In genomic region chr19:49663224-49663623, GRCh38 we compare ENCODE assay signal across 14 cellular contexts. TPM values are rescaled to one million over a fixed set of nuclear protein-coding genes. Genes with fewer than 3 reads are reported as not detected.
A peak's percentile ranks its signal among the peaks of the same experiment; 100 is the strongest.
DNase-seq lines count a peak whose midpoint lies in the region; ATAC-seq, FAIRE-seq and TF ChIP-seq lines count a peak whose summit lies in the region.
"Had no signal": no experiment of that assay in that cellular context is flagged by ENCODE, and none has a peak within 500 bp of the region (broad histone marks: within the 10 kb centered on the region; RNA-seq: fewer than 3 reads in every experiment).

No MANE protein-coding gene starts in this region.

- no peak for TF ChIP-seq EP300 in GM12878 (IDR thresholded peaks at IDR 0.05; ENCODE audit: borderline replicate concordance in 1 of 2, control insufficient read depth in 1 of 2, low read depth in 2 of 2, low read length in 2 of 2)

- H3K4me3 Mint-ChIP-seq in Caco-2 (ENCODE audit: unreplicated experiment) (no peak overlapping the region), nephron progenitor cell (no peak overlapping the region)

- TF ChIP-seq RAD21 in GM12878 (IDR thresholded peaks at IDR 0.05; ENCODE audit: insufficient read depth, low read depth, low read length) = no peak

- H3K4me1 ChIP-seq in Caco-2 (peaks cover 13% of the 10 kb centered on the region; the same call in 1 of the 2 replicates), KMS-11 (ENCODE audit: low read depth, poor library complexity, severe bottlenecking) (peaks cover 24% of the 10 kb centered on the region), GM12878 (ENCODE audit: control insufficient read depth, insufficient read depth, low read length) (peaks cover 14% of the 10 kb centered on the region), neutrophil (ENCODE audit: control insufficient read depth in 1 of 2, insufficient read depth in 1 of 2, low read depth in 1 of 2, low read length in 1 of 2) (peaks cover 31 to 33% of the 10 kb centered on the region in 2 experiments)

- no TSS peak for BruUV-seq in Caco-2 (replicated peaks; lab: Mats Ljungman, UMichigan)
- BruUV-seq in GM12878 (replicated peaks; lab: Mats Ljungman, UMichigan) = no TSS peak

- FAIRE-seq in GM12878 (lab: Jason Lieb, UNC) = no peak
- FAIRE-seq: TTC549 had no signal

- CTCF ChIA-PET in Caco-2 (lab: Charles Lee) = interaction anchor here (0.6 to 1.5 kb wide), 2 partner anchors 18 to 59 kb away, joined by 4 to 7 read pairs; no protein-coding TSS in a partner anchor
- CTCF ChIA-PET in GM12878 (lab: Yijun Ruan, JAX) = interaction anchor here (0.9 to 5.5 kb wide), 4 partner anchors 13 to 23 kb away, joined by 3 to 80 read pairs (median 8); partner anchors contain the start of genes PRMT1 and RRAS

- SMC1A ChIA-PET in GM12878 (lab: Charles Lee; ENCODE audit: uncharacterized antibody, unreplicated experiment) = interaction anchor here (0.6 to 2.0 kb wide), 3 partner anchors 12 to 33 kb away, joined by 3 to 8 read pairs (median 4); no protein-coding TSS in a partner anchor

- H3K9me3 Mint-ChIP-seq in Caco-2 (ENCODE audit: unreplicated experiment) = no peaks in the 10 kb centered on the region
- H3K9me3 Mint-ChIP-seq in nephron progenitor cell = peaks cover 4% of the 10 kb centered on the region
- H3K9me3 Mint-ChIP-seq: dendritic cell treated with granulocyte-macrophage colony-stimulating factor and Interleukin-4, amounts not matched to agents 40 ng/mL and 50 ng/mL, for 4 days had no signal

- POLR2A ChIA-PET in Caco-2 (lab: Charles Lee) (no interaction called here), GM12878 (lab: Charles Lee) (interaction anchor here (1.2 to 6.0 kb wide), 4 partner anchors 13 to 155 kb away, joined by 3 to 126 read pairs (median 41); partner anchors contain the start of genes MED25, PRMT1, PRR12 and RRAS)

- ATAC-seq in GM12878 = no peak
- ATAC-seq: Panc1 had no signal

- peak overlapping the region; percentile 41; the same call in 1 of the 2 replicates for H3K9ac ChIP-seq in KMS-11
- no peak overlapping the region; the same call in 1 of the 2 replicates for H3K9ac ChIP-seq in GM12878 (ENCODE audit: control insufficient read depth, insufficient read depth, low read length)

- H4K20me1 ChIP-seq in KMS-11 (ENCODE audit: insufficient read depth) (no peaks in the 10 kb centered on the region), GM12878 (ENCODE audit: control insufficient read depth, insufficient read depth) (peaks cover 4% of the 10 kb centered on the region)

- H3K4me2 ChIP-seq in KMS-11 (peak overlapping the region; percentile 75), GM12878 (ENCODE audit: control insufficient read depth, insufficient read depth) (peak overlapping the region; percentile 57)

- H3K4me3 ChIP-seq in Caco-2 (ENCODE audit: low read depth, low read length) (no peak overlapping the region), KMS-11 (IDR thresholded peaks at IDR 0.05; ENCODE audit: insufficient read depth, low read depth, low read length) (no peak overlapping the region), GM12878 (peak overlapping the region; percentile 99), neutrophil (ENCODE audit: low read depth in 1 of 2, low read length in 1 of 2) (no peak overlapping the region), lower leg skin (ENCODE audit: low read depth, poor library complexity, severe bottlenecking) (no peak overlapping the region)

- H3K27ac ChIP-seq in KMS-11 (peak overlapping the region; percentile 86), GM12878 (ENCODE audit: control insufficient read depth, insufficient read depth) (no peak overlapping the region), neutrophil (peak overlapping the region; percentile 92)

- H3K36me3 ChIP-seq in Caco-2 (ENCODE audit: control insufficient read depth, insufficient read depth, low read length) (peaks cover 18% of the 10 kb centered on the region), KMS-11 (ENCODE audit: insufficient read depth) (no peaks in the 10 kb centered on the region), GM12878 (ENCODE audit: control insufficient read depth in 2 of 2, insufficient read depth in 2 of 2, low read length in 1 of 2) (peaks cover 12 to 28% of the 10 kb centered on the region in 2 experiments), neutrophil (peaks cover 51% of the 10 kb centered on the region)

- DNase-seq in Caco-2 = no peak
- DNase-seq in GM12878 (ENCODE audit: low read depth, low spot score) = no peak
- no peak for DNase-seq in nephron progenitor cell
- no peak for DNase-seq in A172 (ENCODE audit: low spot score)
- no peak for DNase-seq in lower leg skin (ENCODE audit: low spot score in 2 of 2)
- DNase-seq: DMS53; foreskin fibroblast; NCI-H2171 treated with DMSO at 0.1 percent for 48 hours; stimulated activated naive CD4-positive, alpha-beta T cell had no signal

- H3K36me3 Mint-ChIP-seq in Caco-2 (ENCODE audit: insufficient read depth, unreplicated experiment) (peaks cover 83% of the 10 kb centered on the region), nephron progenitor cell (ENCODE audit: low read depth) (peaks cover 37% of the 10 kb centered on the region)

- peak overlapping the region; percentile 35 for H3K27ac Mint-ChIP-seq in Caco-2 (ENCODE audit: unreplicated experiment)
- no peak overlapping the region for H3K27ac Mint-ChIP-seq in nephron progenitor cell

- H3K4me1 Mint-ChIP-seq in Caco-2 (ENCODE audit: low read depth, unreplicated experiment) (peaks cover 18% of the 10 kb centered on the region), nephron progenitor cell (peaks cover 43% of the 10 kb centered on the region)

- WGBS in GM12878 (ENCODE audit: insufficient coverage, insufficient replicate concordance, low lambda C conversion rate, missing lambda C conversion rate) = 89% methylated on average over 11 of the region's 12 CpGs
- WGBS in lower leg skin, 2 donors = 58 to 71% methylated on average over 12 of the region's 12 CpGs

- H3K9me3 ChIP-seq in Caco-2 = peaks cover 8% of the 10 kb centered on the region
- H3K9me3 ChIP-seq in GM12878 (replicated peaks; ENCODE audit: control insufficient read depth, insufficient read depth, low read length) = no peaks in the 10 kb centered on the region
- H3K9me3 ChIP-seq in neutrophil = no peaks in the 10 kb centered on the region

- no peak for TF ChIP-seq CTCF in Caco-2 (IDR thresholded peaks at IDR 0.05; ENCODE audit: insufficient read depth in 1 of 2, low read depth in 1 of 2, low read length in 1 of 2, severe bottlenecking in 1 of 2, unreplicated experiment in 1 of 2)
- no peak for TF ChIP-seq CTCF in KMS-11 (conservative IDR thresholded peaks at IDR 0.05; ENCODE audit: low read depth, low read length)
- TF ChIP-seq CTCF in GM12878 (IDR thresholded peaks at IDR 0.05 in 2 of 3, conservative IDR thresholded peaks at IDR 0.05 in 1 of 3; ENCODE audit: control insufficient read depth in 2 of 3, extremely low read depth in 1 of 3, insufficient read depth in 1 of 3, low read depth in 3 of 3, low read length in 3 of 3) = no peak
- TF ChIP-seq CTCF in neutrophil (IDR thresholded peaks at IDR 0.05) = no peak
- TF ChIP-seq CTCF in nephron progenitor cell (IDR thresholded peaks at IDR 0.05) = no peak
- no peak for TF ChIP-seq CTCF in lower leg skin (IDR thresholded peaks at IDR 0.05)

- H3K79me2 ChIP-seq in KMS-11 (ENCODE audit: insufficient read depth, low read depth) (peaks cover 31% of the 10 kb centered on the region), GM12878 (ENCODE audit: control insufficient read depth, insufficient read depth, low read length) (peaks cover 36% of the 10 kb centered on the region)

- H2AFZ ChIP-seq in KMS-11 (ENCODE audit: low read depth) (no peak overlapping the region), GM12878 (ENCODE audit: control insufficient read depth, low read depth, low read length) (no peak overlapping the region)

- no peaks in the 10 kb centered on the region for H3K27me3 Mint-ChIP-seq in Caco-2 (ENCODE audit: insufficient read depth, unreplicated experiment)
- H3K27me3 Mint-ChIP-seq in nephron progenitor cell (ENCODE audit: low read depth, poor library complexity) = peaks cover 4% of the 10 kb centered on the region
- H3K27me3 Mint-ChIP-seq: dendritic cell treated with granulocyte-macrophage colony-stimulating factor and Interleukin-4, amounts not matched to agents 40 ng/mL and 50 ng/mL, for 4 days had no signal

- in situ Hi-C loops in GM12878 (cut with MboI) = no loop called here

- H3K27me3 ChIP-seq in Caco-2 (replicated peaks; ENCODE audit: control insufficient read depth, insufficient read depth, low read length) (no peaks in the 10 kb centered on the region), KMS-11 (ENCODE audit: insufficient read depth, low read depth) (no peaks in the 10 kb centered on the region), GM12878 (replicated peaks in 1 of 2; ENCODE audit: control insufficient read depth in 2 of 2, insufficient read depth in 2 of 2, low read length in 1 of 2) (no peaks in the 10 kb centered on the region), neutrophil (no peaks in the 10 kb centered on the region)

- intact Hi-C loops in Caco-2 (cut with micrococcal nuclease; ENCODE audit: unreplicated experiment) = no loop called here
- intact Hi-C loops in GM12878 (cut with micrococcal nuclease; ENCODE audit: unreplicated experiment) = no loop called here
- intact Hi-C loops in lower leg skin (cut with DNase I; ENCODE audit: low total_unique reads) = loop anchor here (10.0 kb wide), 1 partner anchor 88 kb away; no protein-coding TSS in a partner anchor

- RAD21 ChIA-PET in GM12878 (lab: Charles Lee; ENCODE audit: unreplicated experiment) = interaction anchor here (1.6 to 3.4 kb wide), 4 partner anchors 12 to 23 kb away, joined by 5 to 34 read pairs (median 10); partner anchors contain the start of genes PRMT1 and RRAS

- TF ChIP-seq POLR2A in GM12878 (IDR thresholded peaks at IDR 0.05; ENCODE audit: low read depth, low read length) (no peak), lower leg skin (IDR thresholded peaks at IDR 0.05) (no peak)

RNA-seq across cellular contexts. Expression of gene IRF3, which starts 2.4 kb away (rescaled TPM):
- 125 and 131 TPM in 2 replicates for total RNA-seq in Caco-2 (2022)
- 31.4 and 47.6 TPM in 2 replicates for total RNA-seq in GM12878 (2013; cell fraction: nucleolus; rRNA removed)
- 82.7 and 87.4 TPM in 2 replicates for total RNA-seq in GM12878 (2014; rRNA removed)
- 39.2 and 41.7 TPM in 2 replicates for total RNA-seq in GM12878 (2014; rRNA removed; fragmentation: Illumina TruSeq; extraction: Trizol)
- 93.8 and 110 TPM in 2 replicates for total RNA-seq in GM12878 (2021)
- polyA plus RNA-seq in GM12878 (2011; ENCODE audit: low read depth) = 48.7 TPM
- 39.9 and 68.7 TPM in 2 replicates for polyA plus RNA-seq in GM12878 (2011; rRNA removed)
- polyA plus RNA-seq in GM12878 (2011; cell fraction: cytosol; rRNA removed) = 114 and 137 TPM in 2 replicates
- polyA plus RNA-seq in GM12878 (2011; cell fraction: nucleus; rRNA removed) = 145 and 206 TPM in 2 replicates
- polyA plus RNA-seq in GM12878 (2012) = 105 and 125 TPM in 2 replicates
- polyA plus RNA-seq in GM12878 (2014; fragmentation: Illumina TruSeq; extraction: Trizol) = 25.2 and 83.2 TPM in 2 replicates
- polyA plus RNA-seq in GM12878 (2014; fragmentation: Nextera tagmentation; extraction: Ambion mirVana) = 10 to 100 TPM in 1 of 2 experiments, 1 to 10 TPM in 1; 5.5 to 17.2 TPM
- polyA plus RNA-seq in GM12878 (2014; rRNA removed) = 109 and 140 TPM in 2 replicates
- polyA plus RNA-seq in GM12878 (2016; fragmentation: Nextera tagmentation; extraction: Ambion mirVana) = 10 to 100 TPM; 51.1 to 58.1 TPM
- 26.8 and 55.4 TPM in 2 replicates for polyA minus RNA-seq in GM12878 (2011; rRNA and poly(A)+ RNA removed)
- 22.6 and 37.9 TPM in 2 replicates for polyA minus RNA-seq in GM12878 (2011; cell fraction: cytosol; rRNA and poly(A)+ RNA removed)
- 18.3 and 35.4 TPM in 2 replicates for polyA minus RNA-seq in GM12878 (2011; cell fraction: nucleus; rRNA and poly(A)+ RNA removed)
- total RNA-seq in A172 (2014; rRNA removed; shearing (Covaris generic)) = 72.2 and 75.6 TPM in 2 replicates
- 100 to 1,000 TPM in 1 of 4 donors, 10 to 100 TPM in 3; 38.7 to 102 (median 74.9) TPM for total RNA-seq in lower leg skin

RNA-seq across cellular contexts. Expression of gene BCL2L12, which starts 2.5 kb away (rescaled TPM):
- total RNA-seq in Caco-2 (2022) (103 and 111 TPM in 2 replicates), GM12878 (2014; rRNA removed) (48.7 and 66.9 TPM in 2 replicates), GM12878 (2014; rRNA removed; fragmentation: Illumina TruSeq; extraction: Trizol) (9.6 and 10.2 TPM in 2 replicates), GM12878 (2021) (81.9 and 83.5 TPM in 2 replicates), lower leg skin (1 to 10 TPM; 6.1 to 9.2 (median 6.6) TPM)
- total RNA-seq in GM12878 (2013; cell fraction: nucleolus; rRNA removed) = 7.0 and 8.2 TPM in 2 replicates
- 45.1 TPM for polyA plus RNA-seq in GM12878 (2011; ENCODE audit: low read depth)
- polyA plus RNA-seq in GM12878 (2011; rRNA removed) (19.4 and 34.0 TPM in 2 replicates), GM12878 (2014; fragmentation: Illumina TruSeq; extraction: Trizol) (26.2 and 28.9 TPM in 2 replicates), GM12878 (2014; fragmentation: Nextera tagmentation; extraction: Ambion mirVana) (1 to 10 TPM; 1.8 to 7.9 TPM), GM12878 (2014; rRNA removed) (143 and 146 TPM in 2 replicates), GM12878 (2016; fragmentation: Nextera tagmentation; extraction: Ambion mirVana) (100 to 1,000 TPM in 1 of 2 experiments, 10 to 100 TPM in 1; 90.3 to 102 TPM)
- polyA plus RNA-seq in GM12878 (2011; cell fraction: cytosol; rRNA removed) = 63.0 and 82.8 TPM in 2 replicates
- polyA plus RNA-seq in GM12878 (2011; cell fraction: nucleus; rRNA removed) = 60.4 and 63.6 TPM in 2 replicates
- 42.9 and 43.2 TPM in 2 replicates for polyA plus RNA-seq in GM12878 (2012)
- 5.0 and 16.5 TPM in 2 replicates for polyA minus RNA-seq in GM12878 (2011; rRNA and poly(A)+ RNA removed)
- 13.9 and 16.9 TPM in 2 replicates for polyA minus RNA-seq in GM12878 (2011; cell fraction: cytosol; rRNA and poly(A)+ RNA removed)
- 7.6 and 8.8 TPM in 2 replicates for polyA minus RNA-seq in GM12878 (2011; cell fraction: nucleus; rRNA and poly(A)+ RNA removed)
- total RNA-seq in A172 (2014; rRNA removed; shearing (Covaris generic)) = 21.8 and 24.5 TPM in 2 replicates

RNA-seq across cellular contexts. Expression of gene PRMT1, which starts 13.8 kb away (rescaled TPM):
- total RNA-seq in Caco-2 (2022) (326 and 343 TPM in 2 replicates), GM12878 (2014; rRNA removed) (589 and 611 TPM in 2 replicates), GM12878 (2014; rRNA removed; fragmentation: Illumina TruSeq; extraction: Trizol) (343 and 363 TPM in 2 replicates), GM12878 (2021) (432 and 437 TPM in 2 replicates), lower leg skin (100 to 1,000 TPM; 102 to 117 (median 108) TPM)
- total RNA-seq in GM12878 (2013; cell fraction: nucleolus; rRNA removed) = 251 and 266 TPM in 2 replicates
- polyA plus RNA-seq in GM12878 (2011; ENCODE audit: low read depth) = 189 TPM
- polyA plus RNA-seq in GM12878 (2011; rRNA removed) (357 and 667 TPM in 2 replicates), GM12878 (2014; fragmentation: Illumina TruSeq; extraction: Trizol) (179 and 527 TPM in 2 replicates), GM12878 (2014; fragmentation: Nextera tagmentation; extraction: Ambion mirVana) (10 to 100 TPM; 19.9 to 50.5 TPM), GM12878 (2014; rRNA removed) (643 and 678 TPM in 2 replicates), GM12878 (2016; fragmentation: Nextera tagmentation; extraction: Ambion mirVana) (100 to 1,000 TPM; 441 to 447 TPM)
- 947 and 1,287 TPM in 2 replicates for polyA plus RNA-seq in GM12878 (2011; cell fraction: cytosol; rRNA removed)
- 955 and 1,091 TPM in 2 replicates for polyA plus RNA-seq in GM12878 (2011; cell fraction: nucleus; rRNA removed)
- polyA plus RNA-seq in GM12878 (2012) = 311 and 317 TPM in 2 replicates
- polyA minus RNA-seq in GM12878 (2011; rRNA and poly(A)+ RNA removed) = 734 and 867 TPM in 2 replicates
- 172 and 191 TPM in 2 replicates for polyA minus RNA-seq in GM12878 (2011; cell fraction: cytosol; rRNA and poly(A)+ RNA removed)
- 196 and 303 TPM in 2 replicates for polyA minus RNA-seq in GM12878 (2011; cell fraction: nucleus; rRNA and poly(A)+ RNA removed)
- total RNA-seq in A172 (2014; rRNA removed; shearing (Covaris generic)) = 485 and 504 TPM in 2 replicates

RNA-seq across cellular contexts. Expression of gene SCAF1, which starts 21.2 kb away (rescaled TPM):
- 83.4 and 89.5 TPM in 2 replicates for total RNA-seq in Caco-2 (2022)
- total RNA-seq in GM12878 (2013; cell fraction: nucleolus; rRNA removed) = 17.2 and 18.6 TPM in 2 replicates
- 5.7 and 6.4 TPM in 2 replicates for total RNA-seq in GM12878 (2014; rRNA removed)
- 2.5 and 3.5 TPM in 2 replicates for total RNA-seq in GM12878 (2014; rRNA removed; fragmentation: Illumina TruSeq; extraction: Trizol)
- 66.9 and 77.0 TPM in 2 replicates for total RNA-seq in GM12878 (2021)
- polyA plus RNA-seq in GM12878 (2011; ENCODE audit: low read depth) = 8.9 TPM
- polyA plus RNA-seq in GM12878 (2011; rRNA removed) = 1.3 and 2.1 TPM in 2 replicates
- polyA plus RNA-seq in GM12878 (2011; cell fraction: cytosol; rRNA removed) = 5.1 and 5.9 TPM in 2 replicates
- polyA plus RNA-seq in GM12878 (2011; cell fraction: nucleus; rRNA removed) = 21.9 and 33.3 TPM in 2 replicates
- polyA plus RNA-seq in GM12878 (2012) = 24.6 and 26.6 TPM in 2 replicates
- polyA plus RNA-seq in GM12878 (2014; fragmentation: Illumina TruSeq; extraction: Trizol) = 0.40 and 4.2 TPM in 2 replicates
- under 1 TPM; 0.18 to 0.24 TPM for polyA plus RNA-seq in GM12878 (2014; fragmentation: Nextera tagmentation; extraction: Ambion mirVana)
- 12.2 and 18.5 TPM in 2 replicates for polyA plus RNA-seq in GM12878 (2014; rRNA removed)
- 1 to 10 TPM; 7.1 to 9.3 TPM for polyA plus RNA-seq in GM12878 (2016; fragmentation: Nextera tagmentation; extraction: Ambion mirVana)
- polyA minus RNA-seq in GM12878 (2011; rRNA and poly(A)+ RNA removed) = 1.0 and 4.3 TPM in 2 replicates
- polyA minus RNA-seq in GM12878 (2011; cell fraction: cytosol; rRNA and poly(A)+ RNA removed) = 4.6 and 5.6 TPM in 2 replicates
- polyA minus RNA-seq in GM12878 (2011; cell fraction: nucleus; rRNA and poly(A)+ RNA removed) = 2.2 and 3.4 TPM in 2 replicates
- 28.8 and 31.9 TPM in 2 replicates for total RNA-seq in A172 (2014; rRNA removed; shearing (Covaris generic))
- 10 to 100 TPM; 28.6 to 54.3 (median 33.7) TPM for total RNA-seq in lower leg skin

RNA-seq across cellular contexts. Expression of gene RRAS, which starts 23.3 kb away (rescaled TPM):
- total RNA-seq in Caco-2 (2022) (10.6 and 11.3 TPM in 2 replicates), GM12878 (2014; rRNA removed) (1.0 and 1.8 TPM in 2 replicates), GM12878 (2014; rRNA removed; fragmentation: Illumina TruSeq; extraction: Trizol) (1.1 TPM in 2 replicates), GM12878 (2021) (1.3 and 1.8 TPM in 2 replicates), lower leg skin (10 to 100 TPM; 14.0 to 20.2 (median 18.8) TPM)
- 0.91 TPM in 1 of 2 replicates, not detected in the other for total RNA-seq in GM12878 (2013; cell fraction: nucleolus; rRNA removed)
- 3.2 TPM for polyA plus RNA-seq in GM12878 (2011; ENCODE audit: low read depth)
- polyA plus RNA-seq in GM12878 (2011; rRNA removed) (2.3 and 4.1 TPM in 2 replicates), GM12878 (2014; fragmentation: Illumina TruSeq; extraction: Trizol) (1.1 TPM in 1 of 2 replicates, not detected in the other), GM12878 (2014; fragmentation: Nextera tagmentation; extraction: Ambion mirVana) (under 1 TPM; 0.24 to 0.29 TPM), GM12878 (2014; rRNA removed) (4.0 and 5.8 TPM in 2 replicates), GM12878 (2016; fragmentation: Nextera tagmentation; extraction: Ambion mirVana) (1 to 10 TPM; 1.9 to 2.2 TPM)
- 7.4 and 9.2 TPM in 2 replicates for polyA plus RNA-seq in GM12878 (2011; cell fraction: cytosol; rRNA removed)
- 5.0 and 5.9 TPM in 2 replicates for polyA plus RNA-seq in GM12878 (2011; cell fraction: nucleus; rRNA removed)
- 7.4 and 8.5 TPM in 2 replicates for polyA plus RNA-seq in GM12878 (2012)
- polyA minus RNA-seq in GM12878 (2011; rRNA and poly(A)+ RNA removed) = 0.95 and 3.3 TPM in 2 replicates
- 2.4 and 2.6 TPM in 2 replicates for polyA minus RNA-seq in GM12878 (2011; cell fraction: cytosol; rRNA and poly(A)+ RNA removed)
- 0.60 and 0.67 TPM in 2 replicates for polyA minus RNA-seq in GM12878 (2011; cell fraction: nucleus; rRNA and poly(A)+ RNA removed)
- 32.0 and 34.5 TPM in 2 replicates for total RNA-seq in A172 (2014; rRNA removed; shearing (Covaris generic))
